ENCODE assay signal across 17 cellular contexts in the genomic region with DNA sequence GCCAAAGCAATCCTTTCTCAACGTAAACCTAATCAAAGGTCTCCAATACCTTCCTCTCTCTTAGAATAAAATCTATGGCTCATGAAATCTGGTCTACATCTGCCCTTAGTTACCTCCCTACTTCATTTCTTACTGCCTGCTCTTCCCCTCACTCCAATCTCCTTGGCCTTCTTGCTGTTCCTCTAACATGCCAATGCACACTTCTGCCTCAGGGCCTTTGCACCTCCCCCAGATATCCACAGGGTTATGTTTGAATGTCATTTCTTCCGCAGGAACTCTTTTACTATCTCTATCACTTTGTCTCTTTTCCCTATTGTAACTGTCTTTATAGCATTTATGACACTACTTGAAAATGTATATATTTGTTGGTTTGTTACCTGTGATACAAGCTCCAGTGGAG. TPM values are rescaled to one million over a fixed set of nuclear protein-coding genes. Genes with fewer than 3 reads are reported as not detected.
DNase-seq lines count a peak whose midpoint lies in the region; ATAC-seq and TF ChIP-seq lines count a peak whose summit lies in the region.
"Had no signal": no experiment of that assay in that cellular context is flagged by ENCODE, and none has a peak within 500 bp of the region (broad histone marks: within the 10 kb centered on the region; RNA-seq: fewer than 3 reads in every experiment).

No MANE protein-coding gene starts in this region.

- no peak overlapping the region for H3K4me3 Mint-ChIP-seq in activated naive CD8-positive, alpha-beta T cell treated with anti-CD3 and anti-CD28 coated beads, Interleukin-2, amount 50 U/mL, for 24 hours
- H3K4me3 Mint-ChIP-seq: CD4-positive, alpha-beta T cell; GM23338 had no signal

- intact Hi-C loops in psoas muscle (cut with DNase I): no loop called here

- no peaks in the 10 kb centered on the region for H3K36me3 ChIP-seq in OCI-LY1 (ENCODE audit: insufficient read depth, low read length)
- H3K36me3 ChIP-seq in mesodermal cell (ENCODE audit: control insufficient read depth, insufficient read depth, low read length): peaks cover 93% of the 10 kb centered on the region
- H3K36me3 ChIP-seq in psoas muscle (ENCODE audit: insufficient read depth in 1 of 2, low read depth in 1 of 2): no peaks in the 10 kb centered on the region

- H3K79me2 ChIP-seq in OCI-LY1 (ENCODE audit: insufficient read depth, low read length): no peaks in the 10 kb centered on the region

- no peak overlapping the region for H3K9ac ChIP-seq in OCI-LY1 (ENCODE audit: low read length)

- no peak for ATAC-seq in psoas muscle
- ATAC-seq in HG03342 (IDR thresholded peaks at IDR 0.05; ENCODE audit: unreplicated experiment): no peak
- no peak for ATAC-seq in activated naive CD8-positive, alpha-beta T cell treated with anti-CD3 and anti-CD28 coated beads, Interleukin-2, amount 50 U/mL, for 24 hours
- ATAC-seq: GM23338, HCT116 had no signal

- WGBS in mesodermal cell (ENCODE audit: insufficient coverage in 2 of 2), 2 experiments: 89% methylated on average over 2 of the region's 2 CpGs
- 80 to 96% (median 83%) methylated on average over 2 of the region's 2 CpGs for WGBS in psoas muscle, 3 donors

- no peaks in the 10 kb centered on the region for H3K4me1 Mint-ChIP-seq in activated naive CD8-positive, alpha-beta T cell treated with anti-CD3 and anti-CD28 coated beads, Interleukin-2, amount 50 U/mL, for 24 hours
- H3K4me1 Mint-ChIP-seq: GM23338 had no signal

- H3K4me2 ChIP-seq in OCI-LY1 (ENCODE audit: low read length): no peak overlapping the region
- H3K4me2 ChIP-seq: GM23338 had no signal

- no peaks in the 10 kb centered on the region for H3K9me2 ChIP-seq in OCI-LY1 (ENCODE audit: low read depth, low read length)

- no peaks in the 10 kb centered on the region for H3K36me3 Mint-ChIP-seq in activated naive CD8-positive, alpha-beta T cell treated with anti-CD3 and anti-CD28 coated beads, Interleukin-2, amount 50 U/mL, for 24 hours (ENCODE audit: low read depth)

- no peaks in the 10 kb centered on the region for H3K27me3 Mint-ChIP-seq in activated naive CD8-positive, alpha-beta T cell treated with anti-CD3 and anti-CD28 coated beads, Interleukin-2, amount 50 U/mL, for 24 hours

- no peaks in the 10 kb centered on the region for H3K27me3 ChIP-seq in OCI-LY1 (ENCODE audit: insufficient read depth, low read length)
- H3K27me3 ChIP-seq in psoas muscle (ENCODE audit: insufficient read depth in 3 of 3, low read length in 2 of 3): no peaks in the 10 kb centered on the region

- no peak overlapping the region for H2AFZ ChIP-seq in OCI-LY1 (ENCODE audit: low read length)
- H2AFZ ChIP-seq: GM23338 had no signal

- peaks cover 27% of the 10 kb centered on the region for H3F3A ChIP-seq in OCI-LY1 (ENCODE audit: insufficient read depth, low read length)

- no peaks in the 10 kb centered on the region for H3K9me3 Mint-ChIP-seq in activated naive CD8-positive, alpha-beta T cell treated with anti-CD3 and anti-CD28 coated beads, Interleukin-2, amount 50 U/mL, for 24 hours
- H3K9me3 Mint-ChIP-seq: CD4-positive, alpha-beta T cell; GM23338 had no signal

- no peaks in the 10 kb centered on the region for H4K20me1 ChIP-seq in OCI-LY1 (ENCODE audit: insufficient read depth, low read length)

- H3K4me3 ChIP-seq in OCI-LY1 (ENCODE audit: low read depth, low read length, poor library complexity, severe bottlenecking): no peak overlapping the region
- H3K4me3 ChIP-seq in mesodermal cell (ENCODE audit: extremely low read depth, insufficient read depth, low read length, poor library complexity, severe bottlenecking): no peak overlapping the region
- H3K4me3 ChIP-seq in psoas muscle: no peak overlapping the region
- H3K4me3 ChIP-seq: GM23338 had no signal

- DNase-seq in psoas muscle (no peak), GM20000 (ENCODE audit: low spot score) (no peak)
- DNase-seq in stimulated activated CD4-positive, alpha-beta T cell treated with anti-CD3 and anti-CD28 coated beads, Interleukin-15, amount 100 ng/mL, for 24 hours: no peak
- no peak for DNase-seq in activated naive CD8-positive, alpha-beta T cell treated with anti-CD3 and anti-CD28 coated beads, Interleukin-2, amount 50 U/mL, for 24 hours
- DNase-seq: AML-193; CD4-positive, alpha-beta T cell; DMS153; DMS79; GDM1; H7 had no signal

- H3K4me1 ChIP-seq in OCI-LY1 (ENCODE audit: insufficient read depth, low read length, severe bottlenecking) (peaks cover 94% of the 10 kb centered on the region), mesodermal cell (ENCODE audit: control insufficient read depth, insufficient read depth, low read length, poor library complexity, severe bottlenecking) (peaks cover 5% of the 10 kb centered on the region), psoas muscle (peaks cover 34% of the 10 kb centered on the region)

- no peaks in the 10 kb centered on the region for H3K9me3 ChIP-seq in OCI-LY1 (ENCODE audit: low read length)
- H3K9me3 ChIP-seq in mesodermal cell (ENCODE audit: control insufficient read depth, low read length): no peaks in the 10 kb centered on the region
- no peaks in the 10 kb centered on the region for H3K9me3 ChIP-seq in psoas muscle

- H3K27ac Mint-ChIP-seq in activated naive CD8-positive, alpha-beta T cell treated with anti-CD3 and anti-CD28 coated beads, Interleukin-2, amount 50 U/mL, for 24 hours: no peak overlapping the region
- H3K27ac Mint-ChIP-seq: CD4-positive, alpha-beta T cell; GM23338 had no signal

- TF ChIP-seq CTCF in OCI-LY1 (IDR thresholded peaks at IDR 0.05; ENCODE audit: low read length): no peak
- TF ChIP-seq CTCF in psoas muscle (IDR thresholded peaks at IDR 0.05): no peak
- TF ChIP-seq CTCF in GM20000 (IDR thresholded peaks at IDR 0.05; ENCODE audit: extremely low read depth, missing control alignments): no peak

- H3K27ac ChIP-seq in OCI-LY1 (ENCODE audit: low read depth, low read length, poor library complexity, severe bottlenecking) (peak overlapping the region; percentile 94), mesodermal cell (ENCODE audit: low read depth, low read length, severe bottlenecking) (peak overlapping the region; percentile 23), psoas muscle (peak overlapping the region; percentile 89)
- H3K27ac ChIP-seq: C4-2B, HL-60 had no signal

RNA-seq across cellular contexts. Expression of a gene that starts 44.3 kb away (rescaled TPM):
- 9.8 TPM for polyA plus RNA-seq in mesodermal cell (2013, experiment 1 of 2)
- 12.1 TPM for polyA plus RNA-seq in mesodermal cell (2013, experiment 2 of 2)
- total RNA-seq in psoas muscle: 10 to 100 TPM; 18.8 to 30.2 (median 28.5) TPM
- 10 to 100 TPM in 1 of 3 donors, 1 to 10 TPM in 2; 3.8 to 12.6 (median 7.0) TPM for polyA plus RNA-seq in psoas muscle
- total RNA-seq: CD4-positive, alpha-beta T cell had no signal

Comparison
In these comparisons a context has a peak if more than half of its experiments do, and no peak if none do; other contexts are left out.
1. H3K27ac ChIP-seq: peak in every context shown above with its lines; median percentile 94 in OCI-LY1; 89 in psoas muscle; 23 in mesodermal cell.